In the genomic region with DNA sequence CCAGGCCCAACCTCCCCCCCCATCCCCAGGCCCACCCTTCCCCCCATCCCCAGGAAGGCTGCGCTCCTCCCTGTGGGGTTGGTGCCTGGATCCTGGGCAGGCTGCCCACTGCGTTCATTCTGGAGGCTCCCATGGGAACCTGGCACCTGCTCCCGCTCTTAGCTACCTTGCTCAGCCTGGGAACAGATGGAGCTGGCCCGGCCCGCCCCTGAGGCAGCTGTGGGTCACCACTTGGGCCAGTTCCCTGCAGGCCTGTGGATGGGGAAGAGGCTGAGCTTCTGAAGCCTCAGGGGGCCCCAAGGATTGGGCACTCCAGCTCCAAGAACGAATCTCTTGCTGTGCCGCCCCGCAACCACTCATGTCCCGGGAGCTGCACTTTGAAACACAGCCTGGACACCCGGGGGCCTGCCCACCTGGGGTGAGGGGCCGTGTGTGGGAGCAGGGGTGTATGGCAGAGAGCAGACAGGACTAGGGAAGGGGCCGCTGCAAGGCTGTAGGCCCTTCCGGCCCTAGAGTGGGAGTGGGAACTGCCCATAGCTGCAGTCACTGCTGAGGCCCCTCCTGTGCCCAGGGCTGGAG, we compare ENCODE assay signal across 13 cellular contexts. TPM values are rescaled to one million over a fixed set of nuclear protein-coding genes. Genes with fewer than 3 reads are reported as not detected.
DNase-seq lines count a peak whose midpoint lies in the region; ATAC-seq, FAIRE-seq and TF ChIP-seq lines count a peak whose summit lies in the region.
"Had no signal": no experiment of that assay in that cellular context is flagged by ENCODE, and none has a peak within 500 bp of the region (broad histone marks: within the 10 kb centered on the region; RNA-seq: fewer than 3 reads in every experiment).

No MANE protein-coding gene starts in this region.

- no peak for FAIRE-seq in small intestine (lab: Jason Lieb, UNC)

- no peak for ATAC-seq in HG03520 (IDR thresholded peaks at IDR 0.05; ENCODE audit: unreplicated experiment)

- CTCF ChIA-PET in HEK293T (lab: Yijun Ruan, JAX): interaction anchor here (0.5 kb wide), 1 partner anchor 10 kb away, joined by 3 read pairs; no protein-coding TSS in a partner anchor

- peak; percentile 53 to 79 (median 65) for DNase-seq in NCI-H1417 (lab: John Stamatoyannopoulos, UW)
- no peak for DNase-seq in NCI-H1417 treated with DMSO at 0.1 percent for 48 hours (lab: John Stamatoyannopoulos, UW)
- peak; percentile 78 for DNase-seq in NCI-H2081 treated with DMSO at 0.1 percent for 48 hours (lab: John Stamatoyannopoulos, UW)
- DNase-seq in WERI-Rb-1: peak; percentile 53
- DNase-seq in small intestine: peak; percentile 30
- no peak for DNase-seq in H4 (ENCODE audit: low spot score)
- no peak for DNase-seq in HEK293T (ENCODE audit: extremely low spot score)
- DNase-seq: activated gamma-delta T cell treated with Interleukin-2 at 50 U/mL for 16 hours; spleen; stimulated activated CD8-positive, alpha-beta memory T cell treated with anti-CD3 and anti-CD28 coated beads, Interleukin-4, amount 100 ng/mL, for 48 hours had no signal

- H3K9me3 ChIP-seq in WERI-Rb-1 (ENCODE audit: severe bottlenecking) (no peaks in the 10 kb centered on the region), small intestine (ENCODE audit: control insufficient read depth, low read depth) (no peaks in the 10 kb centered on the region)
- H3K9me3 ChIP-seq: spleen had no signal

- H3K36me3 ChIP-seq in WERI-Rb-1: no peaks in the 10 kb centered on the region; the same call in 1 of the 2 replicates
- H3K36me3 ChIP-seq in small intestine (ENCODE audit: control insufficient read depth in 2 of 2, insufficient read depth in 2 of 2, low read length in 2 of 2): no peaks in the 10 kb centered on the region
- H3K36me3 ChIP-seq: spleen had no signal

- peaks cover 2 to 5% of the 10 kb centered on the region in 2 donors for H3K4me1 ChIP-seq in small intestine (ENCODE audit: control insufficient read depth in 2 of 2, insufficient read depth in 1 of 2, low read depth in 1 of 2, low read length in 1 of 2)

- POLR2A ChIA-PET in HEK293T (lab: Yijun Ruan, JAX): no interaction called here

- no peak overlapping the region for H3K27ac ChIP-seq in WERI-Rb-1
- no peak overlapping the region for H3K27ac ChIP-seq in small intestine (ENCODE audit: low read depth in 1 of 2, low read length in 1 of 2)
- H3K27ac ChIP-seq: 22Rv1, HL-60, spleen had no signal

- H3K27me3 ChIP-seq in WERI-Rb-1 (ENCODE audit: insufficient read depth, low read depth, severe bottlenecking): no peaks in the 10 kb centered on the region
- peaks cover 0 to 3% of the 10 kb centered on the region in 2 donors for H3K27me3 ChIP-seq in small intestine (ENCODE audit: control insufficient read depth in 2 of 2, insufficient read depth in 2 of 2, low read length in 2 of 2)

- 43 to 65% (median 51%) methylated on average over 13 of the region's 13 CpGs for WGBS in small intestine, 3 donors

- no peak for TF ChIP-seq CTCF in WERI-Rb-1 (IDR thresholded peaks at IDR 0.05; ENCODE audit: low read depth, low read length)

- H3K4me3 ChIP-seq in WERI-Rb-1 (ENCODE audit: low read depth, low read length): no peak overlapping the region
- H3K4me3 ChIP-seq in small intestine (ENCODE audit: low read depth in 1 of 2, low read length in 2 of 2): no peak overlapping the region
- H3K4me3 ChIP-seq: spleen had no signal

TF ChIP-seq in HEK293T, 16 proteins besides CTCF, POLR2A, EP300 and RAD21:
- TF ChIP-seq HDGF (IDR thresholded peaks at IDR 0.05; ENCODE audit: borderline replicate concordance): no peak
- TF ChIP-seq FOXA1 (IDR thresholded peaks at IDR 0.05): no peak
- no peak for TF ChIP-seq LEF1 (IDR thresholded peaks at IDR 0.05; ENCODE audit: borderline replicate concordance)
- no peak for TF ChIP-seq SUZ12 (IDR thresholded peaks at IDR 0.05)
- no peak for TF ChIP-seq CTBP1 (IDR thresholded peaks at IDR 0.05; ENCODE audit: borderline replicate concordance)
- TF ChIP-seq NFRKB (IDR thresholded peaks at IDR 0.05): no peak
- TF ChIP-seq TARDBP (IDR thresholded peaks at IDR 0.05): no peak
- TF ChIP-seq FOXK2 (IDR thresholded peaks at IDR 0.05): no peak
- TF ChIP-seq FOXM1 (IDR thresholded peaks at IDR 0.05; ENCODE audit: borderline replicate concordance): no peak
- no peak for TF ChIP-seq ELF4 (IDR thresholded peaks at IDR 0.05)
- TF ChIP-seq L3MBTL2 (conservative IDR thresholded peaks at IDR 0.05): no peak
- TF ChIP-seq, protein P1, sequence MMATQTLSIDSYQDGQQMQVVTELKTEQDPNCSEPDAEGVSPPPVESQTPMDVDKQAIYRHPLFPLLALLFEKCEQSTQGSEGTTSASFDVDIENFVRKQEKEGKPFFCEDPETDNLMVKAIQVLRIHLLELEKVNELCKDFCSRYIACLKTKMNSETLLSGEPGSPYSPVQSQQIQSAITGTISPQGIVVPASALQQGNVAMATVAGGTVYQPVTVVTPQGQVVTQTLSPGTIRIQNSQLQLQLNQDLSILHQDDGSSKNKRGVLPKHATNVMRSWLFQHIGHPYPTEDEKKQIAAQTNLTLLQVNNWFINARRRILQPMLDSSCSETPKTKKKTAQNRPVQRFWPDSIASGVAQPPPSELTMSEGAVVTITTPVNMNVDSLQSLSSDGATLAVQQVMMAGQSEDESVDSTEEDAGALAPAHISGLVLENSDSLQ (IDR thresholded peaks at IDR 0.05): no peak
- no peak for TF ChIP-seq ZNF384 (IDR thresholded peaks at IDR 0.05)
- no peak for TF ChIP-seq BHLHE40 (IDR thresholded peaks at IDR 0.05; ENCODE audit: borderline replicate concordance)
- TF ChIP-seq SP1 (IDR thresholded peaks at IDR 0.05): no peak
- no peak for TF ChIP-seq ARNT (IDR thresholded peaks at IDR 0.05)

RNA-seq across cellular contexts. Expression of a gene that starts 37.7 kb away (rescaled TPM):
- polyA plus RNA-seq in small intestine: 10 to 100 TPM in 1 of 3 donors, 1 to 10 TPM in 2; 2.2 to 13.4 (median 6.3) TPM
- 0.31 and 3.4 TPM in 2 replicates for total RNA-seq in H4 (2014; rRNA removed; shearing (Covaris generic))

Comparison
In these comparisons a context has a peak if more than half of its experiments do, and no peak if none do; other contexts are left out.
1. DNase-seq: peak in NCI-H1417 (3 of 3), NCI-H2081 treated with DMSO at 0.1 percent for 48 hours (single experiment), WERI-Rb-1 (single experiment) and small intestine (single experiment); none in NCI-H1417 treated with DMSO at 0.1 percent for 48 hours (single experiment), H4 (single experiment) and HEK293T (single experiment).